Comparison of ENCODE assay signal across 1 cellular context in the genomic region with DNA sequence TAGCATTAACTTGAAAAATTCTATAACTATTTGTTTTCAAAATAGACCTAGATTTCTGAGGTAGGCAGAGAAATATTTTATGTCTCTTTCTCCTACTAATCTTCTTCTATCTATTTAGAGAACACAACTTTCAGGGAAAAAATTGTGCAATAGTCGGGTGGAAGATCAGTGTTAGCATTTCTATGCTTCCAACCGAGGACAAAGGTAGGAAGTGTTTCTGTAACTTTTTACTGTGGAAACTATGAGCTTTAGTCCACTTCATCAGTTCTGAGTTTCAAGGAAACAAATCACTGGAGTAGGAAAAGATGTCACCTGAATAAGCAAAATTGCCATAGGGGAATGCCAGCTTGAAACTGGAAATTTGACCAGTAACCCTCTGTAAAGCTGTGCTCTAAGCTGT.
TF ChIP-seq lines count a peak whose summit lies in the region.

No MANE protein-coding gene starts in this region.

TF ChIP-seq in liver, 16 proteins besides CTCF, POLR2A, EP300 and RAD21 (continued from another document):
- peak; percentile 72 for TF ChIP-seq YY1 (IDR thresholded peaks at IDR 0.05)
- TF ChIP-seq HNF4A (conservative IDR thresholded peaks at IDR 0.05), result peak; percentile 85 to 87
